Comparison of ENCODE assay signal across 17 cellular contexts in the genomic region with DNA sequence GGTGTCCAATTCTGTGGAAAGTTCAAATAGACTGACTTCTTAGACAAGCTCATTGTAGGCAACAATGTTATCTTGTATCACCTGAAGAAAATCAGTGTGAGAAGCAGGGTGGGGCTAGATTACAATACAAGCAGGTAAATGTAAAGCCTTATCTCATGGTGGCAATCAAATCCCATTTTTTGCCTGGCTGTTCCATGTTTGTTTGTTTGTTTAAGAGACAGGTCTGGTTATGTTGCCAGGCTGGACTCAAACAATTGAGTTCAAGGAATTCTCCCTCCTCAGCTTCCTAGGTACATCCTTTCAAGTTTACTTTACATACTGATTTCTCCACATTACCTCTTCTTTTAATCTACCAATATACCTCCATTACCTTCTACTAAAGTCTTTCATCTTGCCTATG.
A peak's percentile ranks its signal among the peaks of the same experiment; 100 is the strongest.
DNase-seq lines count a peak whose midpoint lies in the region; ATAC-seq and TF ChIP-seq lines count a peak whose summit lies in the region.
"Had no signal": no experiment of that assay in that cellular context is flagged by ENCODE, and none has a peak within 500 bp of the region (broad histone marks: within the 10 kb centered on the region; RNA-seq: fewer than 3 reads in every experiment).

No MANE protein-coding gene starts in this region.

- DNase-seq in NCI-H748 (lab: John Stamatoyannopoulos, UW; ENCODE audit: unreplicated experiment) (peak; percentile 14), WTC11 (ENCODE audit: low spot score) (no peak), glutamatergic neuron (no peak), NCI-H2227 (lab: John Stamatoyannopoulos, UW; ENCODE audit: unreplicated experiment) (no peak), D341Med (ENCODE audit: low spot score) (no peak)
- DNase-seq: Caco-2; CD4-positive, CD25-positive, alpha-beta regulatory T cell; CD8-positive, alpha-beta T cell; DMS 273 treated with DMSO at 0.1 percent for 48 hours; DMS79; EL; GDM1; HFFc6 had no signal

- H3K4me3 Mint-ChIP-seq in WTC11 (no peak overlapping the region), glutamatergic neuron (ENCODE audit: unreplicated experiment) (no peak overlapping the region)
- H3K4me3 Mint-ChIP-seq: B cell; CD4-positive, CD25-positive, alpha-beta regulatory T cell; CD8-positive, alpha-beta T cell; GM23338; HFFc6 had no signal

- H3K36me3 Mint-ChIP-seq in WTC11, result peaks cover 11% of the 10 kb centered on the region; the same call in 1 of the 2 replicates
- peaks cover 17% of the 10 kb centered on the region for H3K36me3 Mint-ChIP-seq in glutamatergic neuron (ENCODE audit: unreplicated experiment)
- H3K36me3 Mint-ChIP-seq: CD4-positive, CD25-positive, alpha-beta regulatory T cell; CD8-positive, alpha-beta T cell had no signal

- H3K27me3 Mint-ChIP-seq in WTC11 (ENCODE audit: low read depth), result no peaks in the 10 kb centered on the region
- H3K27me3 Mint-ChIP-seq in glutamatergic neuron (ENCODE audit: unreplicated experiment), result no peaks in the 10 kb centered on the region
- H3K27me3 Mint-ChIP-seq: B cell; CD4-positive, CD25-positive, alpha-beta regulatory T cell had no signal

- TF ChIP-seq CTCF in WTC11 (IDR thresholded peaks at IDR 0.05) (no peak), glutamatergic neuron (IDR thresholded peaks at IDR 0.05; ENCODE audit: partially characterized antibody, unreplicated experiment) (no peak)

- H3K27ac Mint-ChIP-seq in WTC11 (peak overlapping the region; percentile 10; the same call in 1 of the 2 replicates), glutamatergic neuron (ENCODE audit: unreplicated experiment) (peak overlapping the region; percentile 84)
- H3K27ac Mint-ChIP-seq: B cell; CD4-positive, CD25-positive, alpha-beta regulatory T cell; CD8-positive, alpha-beta T cell; GM23338; HFFc6 had no signal

- H3K4me1 Mint-ChIP-seq in WTC11 (peaks cover 17% of the 10 kb centered on the region), glutamatergic neuron (ENCODE audit: low read depth, unreplicated experiment) (peaks cover 11% of the 10 kb centered on the region)
- H3K4me1 Mint-ChIP-seq: B cell; CD4-positive, CD25-positive, alpha-beta regulatory T cell had no signal

- POLR2A ChIA-PET in WTC11 (lab: Charles Lee), result no interaction called here

- H3K9me3 Mint-ChIP-seq in WTC11 (peaks cover 34% of the 10 kb centered on the region), glutamatergic neuron (ENCODE audit: unreplicated experiment) (peaks cover 4% of the 10 kb centered on the region)

- ATAC-seq in WTC11 (no peak), GM18519 (IDR thresholded peaks at IDR 0.05; ENCODE audit: low FRiP score, unreplicated experiment) (no peak)
- ATAC-seq: CD8-positive, alpha-beta T cell; GM12878; GM23338 had no signal

- CTCF ChIA-PET in WTC11 (lab: Charles Lee), result no interaction called here

TF ChIP-seq in WTC11, 78 proteins besides CTCF, POLR2A, EP300 and RAD21:
- TF ChIP-seq, protein P1, sequence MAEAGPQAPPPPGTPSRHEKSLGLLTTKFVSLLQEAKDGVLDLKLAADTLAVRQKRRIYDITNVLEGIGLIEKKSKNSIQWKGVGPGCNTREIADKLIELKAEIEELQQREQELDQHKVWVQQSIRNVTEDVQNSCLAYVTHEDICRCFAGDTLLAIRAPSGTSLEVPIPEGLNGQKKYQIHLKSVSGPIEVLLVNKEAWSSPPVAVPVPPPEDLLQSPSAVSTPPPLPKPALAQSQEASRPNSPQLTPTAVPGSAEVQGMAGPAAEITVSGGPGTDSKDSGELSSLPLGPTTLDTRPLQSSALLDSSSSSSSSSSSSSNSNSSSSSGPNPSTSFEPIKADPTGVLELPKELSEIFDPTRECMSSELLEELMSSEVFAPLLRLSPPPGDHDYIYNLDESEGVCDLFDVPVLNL (CRISPR knock-in tag; IDR thresholded peaks at IDR 0.05; ENCODE audit: borderline replicate concordance, low read depth), result no peak
- TF ChIP-seq HMGXB4 (CRISPR knock-in tag; IDR thresholded peaks at IDR 0.05) (no peak), ERG (CRISPR knock-in tag; IDR thresholded peaks at IDR 0.05) (no peak), ZNF138 (CRISPR knock-in tag; conservative IDR thresholded peaks at IDR 0.05) (no peak), SMAD4 (CRISPR knock-in tag; IDR thresholded peaks at IDR 0.05) (no peak), ZNF121 (CRISPR knock-in tag; IDR thresholded peaks at IDR 0.05) (no peak)
- TF ChIP-seq, protein P2, sequence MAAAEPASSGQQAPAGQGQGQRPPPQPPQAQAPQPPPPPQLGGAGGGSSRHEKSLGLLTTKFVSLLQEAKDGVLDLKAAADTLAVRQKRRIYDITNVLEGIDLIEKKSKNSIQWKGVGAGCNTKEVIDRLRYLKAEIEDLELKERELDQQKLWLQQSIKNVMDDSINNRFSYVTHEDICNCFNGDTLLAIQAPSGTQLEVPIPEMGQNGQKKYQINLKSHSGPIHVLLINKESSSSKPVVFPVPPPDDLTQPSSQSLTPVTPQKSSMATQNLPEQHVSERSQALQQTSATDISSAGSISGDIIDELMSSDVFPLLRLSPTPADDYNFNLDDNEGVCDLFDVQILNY (CRISPR knock-in tag; IDR thresholded peaks at IDR 0.05), result no peak
- TF ChIP-seq, protein P3, sequence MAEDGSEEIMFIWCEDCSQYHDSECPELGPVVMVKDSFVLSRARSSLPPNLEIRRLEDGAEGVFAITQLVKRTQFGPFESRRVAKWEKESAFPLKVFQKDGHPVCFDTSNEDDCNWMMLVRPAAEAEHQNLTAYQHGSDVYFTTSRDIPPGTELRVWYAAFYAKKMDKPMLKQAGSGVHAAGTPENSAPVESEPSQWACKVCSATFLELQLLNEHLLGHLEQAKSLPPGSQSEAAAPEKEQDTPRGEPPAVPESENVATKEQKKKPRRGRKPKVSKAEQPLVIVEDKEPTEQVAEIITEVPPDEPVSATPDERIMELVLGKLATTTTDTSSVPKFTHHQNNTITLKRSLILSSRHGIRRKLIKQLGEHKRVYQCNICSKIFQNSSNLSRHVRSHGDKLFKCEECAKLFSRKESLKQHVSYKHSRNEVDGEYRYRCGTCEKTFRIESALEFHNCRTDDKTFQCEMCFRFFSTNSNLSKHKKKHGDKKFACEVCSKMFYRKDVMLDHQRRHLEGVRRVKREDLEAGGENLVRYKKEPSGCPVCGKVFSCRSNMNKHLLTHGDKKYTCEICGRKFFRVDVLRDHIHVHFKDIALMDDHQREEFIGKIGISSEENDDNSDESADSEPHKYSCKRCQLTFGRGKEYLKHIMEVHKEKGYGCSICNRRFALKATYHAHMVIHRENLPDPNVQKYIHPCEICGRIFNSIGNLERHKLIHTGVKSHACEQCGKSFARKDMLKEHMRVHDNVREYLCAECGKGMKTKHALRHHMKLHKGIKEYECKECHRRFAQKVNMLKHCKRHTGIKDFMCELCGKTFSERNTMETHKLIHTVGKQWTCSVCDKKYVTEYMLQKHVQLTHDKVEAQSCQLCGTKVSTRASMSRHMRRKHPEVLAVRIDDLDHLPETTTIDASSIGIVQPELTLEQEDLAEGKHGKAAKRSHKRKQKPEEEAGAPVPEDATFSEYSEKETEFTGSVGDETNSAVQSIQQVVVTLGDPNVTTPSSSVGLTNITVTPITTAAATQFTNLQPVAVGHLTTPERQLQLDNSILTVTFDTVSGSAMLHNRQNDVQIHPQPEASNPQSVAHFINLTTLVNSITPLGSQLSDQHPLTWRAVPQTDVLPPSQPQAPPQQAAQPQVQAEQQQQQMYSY (CRISPR knock-in tag; IDR thresholded peaks at IDR 0.05), result no peak
